ENCODE assay signal across 34 cellular contexts in genomic region chr6:56154076-56154475, GRCh38.
"Had no signal": no experiment of that assay in that cellular context is flagged by ENCODE, and none has a peak within 500 bp of the region (broad histone marks: within the 10 kb centered on the region; RNA-seq: fewer than 3 reads in every experiment).

No MANE protein-coding gene starts in this region.

- H3K4me1 ChIP-seq: adrenal gland, ascending aorta, body of pancreas, breast epithelium had no signal

- H3K9me3 ChIP-seq: adrenal gland had no signal

- H3K27me3 ChIP-seq: adrenal gland, ascending aorta, body of pancreas, brain microvascular endothelial cell, breast epithelium, cardiac muscle cell had no signal

- H3K36me3 ChIP-seq: adrenal gland, brain microvascular endothelial cell, breast epithelium, cardiac muscle cell had no signal

- ATAC-seq: activated naive CD4-positive, alpha-beta T cell treated with anti-CD3 and anti-CD28 coated beads, Interleukin-2, amount 50 U/mL, for 72 hours; activated naive CD8-positive, alpha-beta T cell treated with anti-CD3 and anti-CD28 coated beads, Interleukin-2, amount 50 U/mL, for 24 hours; activated T-cell treated with anti-CD3 and anti-CD28 coated beads, Interleukin-2, amount 50 U/mL, for 4 hours; activated T-cell treated with anti-CD3 and anti-CD28 coated beads, Interleukin-2, amount 50 U/mL, for 72 hours; activated T-helper 17 cell treated with anti-CD3 and anti-CD28 coated beads, Interleukin-2, amount 50 U/mL, for 72 hours; body of pancreas had no signal

- H3K4me3 ChIP-seq: adrenal gland, ascending aorta, body of pancreas, breast epithelium, cardiac muscle cell had no signal

- DNase-seq: activated effector memory CD4-positive, alpha-beta T cell treated with anti-CD3 and anti-CD28 coated beads, Interleukin-2, amount 50 U/mL, for 16 hours; activated effector memory CD4-positive, alpha-beta T cell treated with Interleukin-2 at 50 U/mL for 16 hours; activated gamma-delta T cell; activated gamma-delta T cell treated with Interleukin-2 at 50 U/mL for 16 hours; activated naive CD4-positive, alpha-beta T cell; activated naive CD4-positive, alpha-beta T cell treated with anti-CD3 and anti-CD28 coated beads for 36 hours; activated naive CD4-positive, alpha-beta T cell treated with anti-CD3 and anti-CD28 coated beads, Interleukin-2, amount 10 ng/mL, durations not matched to agents 7 days and 5 days; activated naive CD4-positive, alpha-beta T cell treated with anti-CD3 and anti-CD28 coated beads, Interleukin-2, amount 50 U/mL, for 16 hours; activated naive CD4-positive, alpha-beta T cell treated with Interleukin-2 at 50 U/mL for 16 hours; activated naive CD8-positive, alpha-beta T cell treated with anti-CD3 and anti-CD28 coated beads for 36 hours; activated naive CD8-positive, alpha-beta T cell treated with anti-CD3 and anti-CD28 coated beads, Interleukin-2, amount 10 ng/mL, durations not matched to agents 7 days and 5 days; activated naive CD8-positive, alpha-beta T cell treated with anti-CD3 and anti-CD28 coated beads, Interleukin-2, amount 50 U/mL, for 24 hours; activated T-cell treated with anti-CD3 and anti-CD28 coated beads, Interleukin-2, amount 50 U/mL, for 1 hour; activated T-cell treated with anti-CD3 and anti-CD28 coated beads, Interleukin-2, amount 50 U/mL, for 24 hours; activated T-cell treated with anti-CD3 and anti-CD28 coated beads, Interleukin-2, amount 50 U/mL, for 4 hours; activated T-cell treated with anti-CD3 and anti-CD28 coated beads, Interleukin-2, amount 50 U/mL, for 48 hours; activated T-cell treated with anti-CD3 and anti-CD28 coated beads, Interleukin-2, amount 50 U/mL, for 72 hours; adrenal gland; amniotic stem cell; amygdala; anterior cingulate cortex; aorta; body of pancreas; brain microvascular endothelial cell; caudate nucleus; central memory CD4-positive, alpha-beta T cell; cerebellar nuclear complex had no signal

- FAIRE-seq: astrocyte, bronchial epithelial cell had no signal

- H3K27ac ChIP-seq: adrenal gland, ascending aorta, body of pancreas, brain microvascular endothelial cell, breast epithelium, cardiac muscle cell had no signal
